9 cellular contexts compared by ENCODE assay signal in genomic region chr9:99103505-99103904, GRCh38. TPM values are rescaled to one million over a fixed set of nuclear protein-coding genes. Genes with fewer than 3 reads are reported as not detected.
DNase-seq lines count a peak whose midpoint lies in the region; ATAC-seq and TF ChIP-seq lines count a peak whose summit lies in the region.
"Had no signal": no experiment of that assay in that cellular context is flagged by ENCODE, and none has a peak within 500 bp of the region (broad histone marks: within the 10 kb centered on the region; RNA-seq: fewer than 3 reads in every experiment).

No MANE protein-coding gene starts in this region.

- H3K4me1 ChIP-seq in lung (ENCODE audit: control insufficient read depth in 2 of 2, insufficient read depth in 2 of 2, low read length in 2 of 2) = peaks cover 3 to 14% of the 10 kb centered on the region in 2 donors
- peaks cover 3 to 46% (median 39%) of the 10 kb centered on the region in 5 donors for H3K4me1 ChIP-seq in subcutaneous abdominal adipose tissue (ENCODE audit: control insufficient read depth in 5 of 5, insufficient read depth in 5 of 5, low read length in 5 of 5)

- no peaks in the 10 kb centered on the region for H3K27me3 Mint-ChIP-seq in activated CD8-positive, alpha-beta memory T cell treated with anti-CD3 and anti-CD28 coated beads, Interleukin-2, amount 10 ng/mL, durations not matched to agents 7 days and 5 days
- H3K27me3 Mint-ChIP-seq in brain = peaks cover 4% of the 10 kb centered on the region

- no peak for DNase-seq in activated CD8-positive, alpha-beta memory T cell treated with anti-CD3 and anti-CD28 coated beads, Interleukin-2, amount 10 ng/mL, durations not matched to agents 7 days and 5 days
- DNase-seq in activated CD8-positive, alpha-beta memory T cell treated with anti-CD3 and anti-CD28 coated beads for 24 hours = no peak
- DNase-seq in lung (ENCODE audit: low spot score) (no peak), NCI-H2196 (lab: John Stamatoyannopoulos, UW; ENCODE audit: unreplicated experiment) (no peak)
- DNase-seq: effector memory CD4-positive, alpha-beta T cell had no signal

- CTCF ChIA-PET in activated CD8-positive, alpha-beta memory T cell treated with anti-CD3 and anti-CD28 coated beads, Interleukin-2, amount 10 ng/mL, durations not matched to agents 7 days and 5 days (lab: Charles Lee) = interaction anchor here (0.7 to 5.3 kb wide), 18 partner anchors 10 to 105 kb away, joined by 3 to 43 read pairs (median 6); no protein-coding TSS in a partner anchor

- H3K4me3 Mint-ChIP-seq in activated CD8-positive, alpha-beta memory T cell treated with anti-CD3 and anti-CD28 coated beads, Interleukin-2, amount 10 ng/mL, durations not matched to agents 7 days and 5 days = peak overlapping the region; percentile 78
- peak overlapping the region; percentile 89 to 97 (median 92) for H3K4me3 Mint-ChIP-seq in brain

- H3K9me3 ChIP-seq in lung (ENCODE audit: control insufficient read depth in 2 of 2, insufficient read depth in 1 of 2, low read length in 1 of 2) = no peaks in the 10 kb centered on the region
- no peaks in the 10 kb centered on the region for H3K9me3 ChIP-seq in subcutaneous abdominal adipose tissue (ENCODE audit: control insufficient read depth in 5 of 5, low read length in 5 of 5)

- peak overlapping the region; percentile 88 for H3K27ac Mint-ChIP-seq in activated CD8-positive, alpha-beta memory T cell treated with anti-CD3 and anti-CD28 coated beads, Interleukin-2, amount 10 ng/mL, durations not matched to agents 7 days and 5 days
- peak overlapping the region; percentile 44 to 91 (median 87) for H3K27ac Mint-ChIP-seq in brain

- H3K27ac ChIP-seq in lung (ENCODE audit: low read depth in 1 of 2, low read length in 1 of 2) = peak overlapping the region; percentile 22 to 76
- peak overlapping the region; percentile 86 for H3K27ac ChIP-seq in subcutaneous abdominal adipose tissue (ENCODE audit: low read depth, low read length)

- peaks cover 37% of the 10 kb centered on the region for H3K36me3 Mint-ChIP-seq in activated CD8-positive, alpha-beta memory T cell treated with anti-CD3 and anti-CD28 coated beads, Interleukin-2, amount 10 ng/mL, durations not matched to agents 7 days and 5 days
- peaks cover 1% of the 10 kb centered on the region for H3K36me3 Mint-ChIP-seq in brain

- H3K4me1 Mint-ChIP-seq in activated CD8-positive, alpha-beta memory T cell treated with anti-CD3 and anti-CD28 coated beads, Interleukin-2, amount 10 ng/mL, durations not matched to agents 7 days and 5 days = peaks cover 66% of the 10 kb centered on the region
- H3K4me1 Mint-ChIP-seq in brain = peaks cover 44% of the 10 kb centered on the region

- H3K27me3 ChIP-seq in lung (ENCODE audit: control insufficient read depth, insufficient read depth) (no peaks in the 10 kb centered on the region), subcutaneous abdominal adipose tissue (ENCODE audit: control insufficient read depth in 5 of 5, insufficient read depth in 4 of 5, low read length in 5 of 5) (no peaks in the 10 kb centered on the region)

- WGBS in lung, 2 donors = 58 to 70% methylated on average over 6 of the region's 6 CpGs

- peaks cover 11% of the 10 kb centered on the region for H3K9me3 Mint-ChIP-seq in activated CD8-positive, alpha-beta memory T cell treated with anti-CD3 and anti-CD28 coated beads, Interleukin-2, amount 10 ng/mL, durations not matched to agents 7 days and 5 days (ENCODE audit: low read depth)
- H3K9me3 Mint-ChIP-seq in brain = peaks cover 2 to 22% (median 12%) of the 10 kb centered on the region in 5 experiments

- H3K9ac ChIP-seq in subcutaneous abdominal adipose tissue (ENCODE audit: low read length in 5 of 5) = peak overlapping the region in 2 of 5 donors; percentile 83 to 84

- H3K36me3 ChIP-seq in lung (ENCODE audit: control insufficient read depth in 2 of 2, insufficient read depth in 2 of 2, low read length in 2 of 2) (no peaks in the 10 kb centered on the region), subcutaneous abdominal adipose tissue (ENCODE audit: control insufficient read depth in 5 of 5, insufficient read depth in 5 of 5, low read length in 5 of 5) (no peaks in the 10 kb centered on the region)

- ATAC-seq in activated CD8-positive, alpha-beta memory T cell treated with anti-CD3 and anti-CD28 coated beads, Interleukin-2, amount 10 ng/mL, durations not matched to agents 7 days and 5 days = no peak
- no peak for ATAC-seq in lung (ENCODE audit: insufficient read depth, low FRiP score)
- no peak for ATAC-seq in GM21528 (IDR thresholded peaks at IDR 0.05; ENCODE audit: low FRiP score, unreplicated experiment)
- ATAC-seq in HG02870 (IDR thresholded peaks at IDR 0.05; ENCODE audit: unreplicated experiment) = no peak

- H3K4me3 ChIP-seq in lung (no peak overlapping the region), subcutaneous abdominal adipose tissue (ENCODE audit: low read depth in 1 of 5, low read length in 5 of 5) (peak overlapping the region in 3 of 5 donors; percentile 84 to 85 (median 85))

- TF ChIP-seq CTCF in brain (conservative IDR thresholded peaks at IDR 0.05) (no peak), lung (IDR thresholded peaks at IDR 0.05; ENCODE audit: control extremely low read depth, extremely low read depth) (no peak)

RNA-seq across cellular contexts. Expression of gene TGFBR1, which starts 1.4 kb away (rescaled TPM):
- total RNA-seq in activated CD8-positive, alpha-beta memory T cell treated with anti-CD3 and anti-CD28 coated beads, Interleukin-2, amount 10 ng/mL, durations not matched to agents 7 days and 5 days = 10 to 100 TPM; 72.5 to 78.0 TPM
- polyA plus RNA-seq in brain (ENCODE audit: insufficient read depth, low read depth, low replicate concordance) = 7.0 TPM
- total RNA-seq in lung = 10 to 100 TPM; 43.1 to 73.2 TPM
- polyA plus RNA-seq in lung = 10 to 100 TPM; 14.2 to 14.7 TPM
